In genomic region chr14:99734406-99735051, GRCh38 we compare ENCODE assay signal across 17 cellular contexts. TPM values are rescaled to one million over a fixed set of nuclear protein-coding genes. Genes with fewer than 3 reads are reported as not detected.
DNase-seq lines count a peak whose midpoint lies in the region; ATAC-seq, FAIRE-seq and TF ChIP-seq lines count a peak whose summit lies in the region.
"Had no signal": no experiment of that assay in that cellular context is flagged by ENCODE, and none has a peak within 500 bp of the region (broad histone marks: within the 10 kb centered on the region; RNA-seq: fewer than 3 reads in every experiment).

No MANE protein-coding gene starts in this region.

- intact Hi-C loops in CD14-positive monocyte (cut with micrococcal nuclease) (no loop called here), endothelial cell of umbilical vein (cut with micrococcal nuclease) (loop anchor here (5.0 kb wide), 1 partner anchor 52 kb away; the partner anchor contains the start of gene CYP46A1)

- ATAC-seq in GM21717 (IDR thresholded peaks at IDR 0.05; ENCODE audit: unreplicated experiment) = no peak
- ATAC-seq: GM12878 had no signal

- peak overlapping the region; percentile 87 for H3K27ac ChIP-seq in endothelial cell of umbilical vein (ENCODE audit: insufficient read depth, low read depth, low read length)
- no peak overlapping the region for H3K27ac ChIP-seq in osteoblast (ENCODE audit: low read depth, low read length)

- H3K36me3 Mint-ChIP-seq in CD14-positive monocyte = no peaks in the 10 kb centered on the region
- H3K36me3 Mint-ChIP-seq: immature natural killer cell had no signal

- H3K4me1 Mint-ChIP-seq in CD14-positive monocyte = no peaks in the 10 kb centered on the region
- H3K4me1 Mint-ChIP-seq: immature natural killer cell had no signal

- peak overlapping the region; percentile 59 for H3K9ac ChIP-seq in endothelial cell of umbilical vein (replicated peaks; ENCODE audit: extremely low read depth, insufficient read depth, low read length)

- H3K9me3 Mint-ChIP-seq in CD14-positive monocyte = peaks cover 0 to 1% (median 0%) of the 10 kb centered on the region in 7 donors
- H3K9me3 Mint-ChIP-seq: immature natural killer cell had no signal

- H3K4me2 ChIP-seq in endothelial cell of umbilical vein (ENCODE audit: insufficient read depth, low read length) = no peak overlapping the region
- H3K4me2 ChIP-seq in osteoblast (ENCODE audit: insufficient read depth, low read length) = no peak overlapping the region

- CTCF ChIA-PET in endothelial cell of umbilical vein (lab: Charles Lee) = interaction anchor here (0.6 to 1.9 kb wide), 7 partner anchors 11 to 165 kb away, joined by 3 to 9 read pairs (median 3); no protein-coding TSS in a partner anchor

- POLR2A ChIA-PET in endothelial cell of umbilical vein (lab: Charles Lee) = no interaction called here

- no peak for FAIRE-seq in endothelial cell of umbilical vein (lab: Jason Lieb, UNC)
- FAIRE-seq: endometrium, frontal cortex, GM12878, urothelium cell line had no signal

- TF ChIP-seq POLR2A in endothelial cell of umbilical vein (IDR thresholded peaks at IDR 0.05; ENCODE audit: low read depth, low read length) = no peak

- H3K79me2 ChIP-seq in endothelial cell of umbilical vein (ENCODE audit: control insufficient read depth, insufficient read depth, low read length) = peaks cover 3% of the 10 kb centered on the region
- H3K79me2 ChIP-seq in osteoblast (ENCODE audit: insufficient read depth, low read length) = no peaks in the 10 kb centered on the region

- H2AFZ ChIP-seq in endothelial cell of umbilical vein (ENCODE audit: low read depth, low read length) (no peak overlapping the region), osteoblast (ENCODE audit: low read length) (no peak overlapping the region)

- peaks cover 30 to 54% (median 44%) of the 10 kb centered on the region in 3 donors for H3K27me3 Mint-ChIP-seq in CD14-positive monocyte (ENCODE audit: low read depth in 3 of 3)

- H3K4me3 ChIP-seq in endothelial cell of umbilical vein (replicated peaks in 1 of 3; ENCODE audit: insufficient read depth in 1 of 3, low read depth in 1 of 3, low read length in 3 of 3) = no peak overlapping the region
- no peak overlapping the region for H3K4me3 ChIP-seq in osteoblast (ENCODE audit: insufficient read depth, low read length)
- H3K4me3 ChIP-seq: GM12878 had no signal

- H3K9me3 ChIP-seq in endothelial cell of umbilical vein (replicated peaks; ENCODE audit: control insufficient read depth, insufficient read depth, low read length) (no peaks in the 10 kb centered on the region), osteoblast (ENCODE audit: low read depth, low read length) (no peaks in the 10 kb centered on the region)

- H3K27me3 ChIP-seq in endothelial cell of umbilical vein (ENCODE audit: control insufficient read depth in 2 of 2, insufficient read depth in 2 of 2, low read length in 2 of 2) (no peaks in the 10 kb centered on the region), osteoblast (ENCODE audit: insufficient read depth, low read length) (no peaks in the 10 kb centered on the region)

- no peaks in the 10 kb centered on the region for H3K36me3 ChIP-seq in endothelial cell of umbilical vein (ENCODE audit: control insufficient read depth in 2 of 2, extremely low read depth in 1 of 2, insufficient read depth in 2 of 2, low read length in 2 of 2)
- H3K36me3 ChIP-seq in osteoblast (ENCODE audit: insufficient read depth, low read length) = no peaks in the 10 kb centered on the region

- TF ChIP-seq CTCF in CD14-positive monocyte (IDR thresholded peaks at IDR 0.05) (no peak), endothelial cell of umbilical vein (IDR thresholded peaks at IDR 0.05; ENCODE audit: extremely low read depth in 1 of 2, insufficient read depth in 1 of 2, low read depth in 1 of 2, low read length in 2 of 2) (no peak), osteoblast (IDR thresholded peaks at IDR 0.05; ENCODE audit: extremely low read depth, low read depth, low read length) (no peak)

- dilution Hi-C loops in endothelial cell of umbilical vein (cut with MboI; ENCODE audit: extremely low pct_ligation_motif_present, low sequenced_read_pairs) = no loop called here

- no TSS peak for BruUV-seq in endothelial cell of umbilical vein (replicated peaks; lab: Mats Ljungman, UMichigan)

- H3K4me1 ChIP-seq in endothelial cell of umbilical vein (ENCODE audit: control insufficient read depth, extremely low read depth, insufficient read depth, low read length) (peaks cover 42% of the 10 kb centered on the region), osteoblast (ENCODE audit: insufficient read depth, low read length) (peaks cover 11% of the 10 kb centered on the region)

- no peak overlapping the region for H3K4me3 Mint-ChIP-seq in CD14-positive monocyte
- H3K4me3 Mint-ChIP-seq: immature natural killer cell had no signal

- peak overlapping the region in 2 of 7 donors; percentile 31 to 54 for H3K27ac Mint-ChIP-seq in CD14-positive monocyte
- H3K27ac Mint-ChIP-seq: immature natural killer cell had no signal

- peak; percentile 32 for DNase-seq in CD14-positive monocyte (ENCODE audit: low spot score)
- DNase-seq in NCI-H2171 (lab: John Stamatoyannopoulos, UW) = peak; percentile 30
- DNase-seq in endothelial cell of umbilical vein (ENCODE audit: low read depth, low spot score) = no peak
- DNase-seq in osteoblast (ENCODE audit: insufficient read length, low spot score, missing footprints) = peak; percentile 83
- DNase-seq in NCI-H446 treated with DMSO at 0.1 percent for 48 hours (lab: John Stamatoyannopoulos, UW) = no peak
- no peak for DNase-seq in T1000 (lab: John Stamatoyannopoulos, UW)
- DNase-seq: activated gamma-delta T cell, immature natural killer cell, NCI-H1436, NCI-H526 treated with DMSO at 0.1 percent for 48 hours, T-helper 9 cell had no signal

- H4K20me1 ChIP-seq in endothelial cell of umbilical vein (replicated peaks; ENCODE audit: control insufficient read depth, extremely low read depth, insufficient read depth, low read length) = no peaks in the 10 kb centered on the region
- peaks cover 3% of the 10 kb centered on the region for H4K20me1 ChIP-seq in osteoblast (ENCODE audit: insufficient read depth, low read length)

- H3K9me1 ChIP-seq in endothelial cell of umbilical vein (replicated peaks; ENCODE audit: control insufficient read depth, extremely low read depth, insufficient read depth, low read length) = no peaks in the 10 kb centered on the region

TF ChIP-seq in endothelial cell of umbilical vein, 7 proteins besides CTCF, POLR2A, EP300 and RAD21:
- TF ChIP-seq GATA2 (IDR thresholded peaks at IDR 0.05; ENCODE audit: insufficient read depth, insufficient read length, low read depth, low read length) (no peak), EZH2 (IDR thresholded peaks at IDR 0.05; ENCODE audit: borderline replicate concordance, low read depth, low read length, severe bottlenecking) (no peak), FOS (IDR thresholded peaks at IDR 0.05; ENCODE audit: borderline replicate concordance, insufficient read depth, low read length) (no peak), MAX (IDR thresholded peaks at IDR 0.05; ENCODE audit: insufficient read depth, insufficient read length) (no peak), JUN (IDR thresholded peaks at IDR 0.05; ENCODE audit: borderline replicate concordance, insufficient read depth, insufficient read length, low read depth) (no peak), POLR2AphosphoS5 (IDR thresholded peaks at IDR 0.05; ENCODE audit: insufficient read depth, low read depth, low read length) (no peak), MYC (IDR thresholded peaks at IDR 0.05; ENCODE audit: low read depth, low read length) (no peak)

RNA-seq across cellular contexts. Expression of gene CYP46A1, which starts 50.4 kb away (rescaled TPM):
- polyA plus RNA-seq in CD14-positive monocyte = not detected
- 0.14 and 0.24 TPM in 2 replicates for total RNA-seq in endothelial cell of umbilical vein
- 0.03 and 0.05 TPM in 2 replicates for polyA plus RNA-seq in endothelial cell of umbilical vein
- polyA plus RNA-seq in endothelial cell of umbilical vein (2011; cell fraction: cytosol; rRNA removed) = 0.03 TPM in 2 replicates
- polyA plus RNA-seq in endothelial cell of umbilical vein (2011; cell fraction: nucleus; rRNA removed) = 0.16 and 0.28 TPM in 2 replicates
- 0.05 TPM in 2 replicates for polyA plus RNA-seq in endothelial cell of umbilical vein (2012)
- not detected in 2 replicates for polyA minus RNA-seq in endothelial cell of umbilical vein
- not detected for polyA minus RNA-seq in endothelial cell of umbilical vein (2011; cell fraction: cytosol; rRNA and poly(A)+ RNA removed)
- polyA minus RNA-seq in endothelial cell of umbilical vein (2011; cell fraction: nucleus; rRNA and poly(A)+ RNA removed) = 0.10 TPM in 1 of 2 replicates, not detected in the other
- total RNA-seq in osteoblast = 0.36 and 0.59 TPM in 2 replicates
- total RNA-seq: GM12878, RPMI7951 had no signal
- polyA plus RNA-seq: immature natural killer cell had no signal

RNA-seq across cellular contexts. Expression of gene EML1, which starts 58.7 kb away (rescaled TPM):
- polyA plus RNA-seq in CD14-positive monocyte (not detected), endothelial cell of umbilical vein (20.7 and 22.9 TPM in 2 replicates)
- total RNA-seq in endothelial cell of umbilical vein (33.0 and 47.8 TPM in 2 replicates), osteoblast (38.0 and 46.7 TPM in 2 replicates)
- 20.7 and 26.3 TPM in 2 replicates for polyA plus RNA-seq in endothelial cell of umbilical vein (2011; cell fraction: cytosol; rRNA removed)
- 39.6 TPM in 2 replicates for polyA plus RNA-seq in endothelial cell of umbilical vein (2011; cell fraction: nucleus; rRNA removed)
- 27.4 and 29.7 TPM in 2 replicates for polyA plus RNA-seq in endothelial cell of umbilical vein (2012)
- 102 and 113 TPM in 2 replicates for polyA minus RNA-seq in endothelial cell of umbilical vein
- 14.7 TPM for polyA minus RNA-seq in endothelial cell of umbilical vein (2011; cell fraction: cytosol; rRNA and poly(A)+ RNA removed)
- 64.9 and 76.5 TPM in 2 replicates for polyA minus RNA-seq in endothelial cell of umbilical vein (2011; cell fraction: nucleus; rRNA and poly(A)+ RNA removed)
- polyA plus RNA-seq: immature natural killer cell had no signal

Comparison
In these comparisons a context has a peak if more than half of its experiments do, and no peak if none do; other contexts are left out.
1. DNase-seq: peak in CD14-positive monocyte (single experiment), NCI-H2171 (single experiment) and osteoblast (single experiment); none in endothelial cell of umbilical vein (single experiment), NCI-H446 treated with DMSO at 0.1 percent for 48 hours (single experiment) and T1000 (single experiment).